8 cellular contexts compared by ENCODE assay signal in genomic region chr10:92688927-92689662, GRCh38. TPM values are rescaled to one million over a fixed set of nuclear protein-coding genes. Genes with fewer than 3 reads are reported as not detected.
DNase-seq lines count a peak whose midpoint lies in the region; ATAC-seq and TF ChIP-seq lines count a peak whose summit lies in the region.

No MANE protein-coding gene starts in this region.

- H3K4me3 ChIP-seq in SK-N-MC (0 out of 2 replicates have a peak overlapping the region, but pooled peaks have one; percentile 22), epithelial cell of proximal tubule (ENCODE audit: low read depth, low read length) (peak overlapping the region; percentile 56), mucosa of stomach (ENCODE audit: low read length) (peak overlapping the region; percentile 46)

- DNase-seq in activated naive CD4-positive, alpha-beta T cell treated with Interleukin-2 at 50 U/mL for 16 hours, result peak; percentile 19
- no peak for DNase-seq in activated naive CD4-positive, alpha-beta T cell treated with anti-CD3 and anti-CD28 coated beads, Interleukin-2, amount 50 U/mL, for 16 hours
- no peak for DNase-seq in SK-N-MC (ENCODE audit: low read depth, low spot score)
- DNase-seq in epithelial cell of proximal tubule (ENCODE audit: low read depth), result no peak
- DNase-seq in NCI-H1930 (lab: John Stamatoyannopoulos, UW), result no peak
- DNase-seq in NCI-H2107 (lab: John Stamatoyannopoulos, UW), result no peak

- H3K36me3 ChIP-seq in SK-N-MC (ENCODE audit: insufficient read depth, low read length) (no peaks in the 10 kb centered on the region), mucosa of stomach (ENCODE audit: control insufficient read depth, insufficient read depth, low read length) (no peaks in the 10 kb centered on the region)

- H3K27me3 ChIP-seq in mucosa of stomach (ENCODE audit: control insufficient read depth, insufficient read depth, low read length), result peaks cover 49% of the 10 kb centered on the region

- no peak overlapping the region for H3K27ac ChIP-seq in SK-N-MC

- peaks cover 5% of the 10 kb centered on the region for H3K4me1 ChIP-seq in mucosa of stomach (ENCODE audit: control insufficient read depth, insufficient read depth, low read length)

- ATAC-seq in HG03280 (IDR thresholded peaks at IDR 0.05; ENCODE audit: unreplicated experiment), result peak; percentile 23

- H3K9ac ChIP-seq in SK-N-MC (ENCODE audit: insufficient read length), result no peak overlapping the region
- peak overlapping the region; percentile 43 for H3K9ac ChIP-seq in mucosa of stomach (ENCODE audit: low read length)

- TF ChIP-seq CTCF in epithelial cell of proximal tubule (conservative IDR thresholded peaks at IDR 0.05; ENCODE audit: low read depth, low read length), result no peak

- H3K9me3 ChIP-seq in SK-N-MC (ENCODE audit: low read depth, low read length), result no peaks in the 10 kb centered on the region
- H3K9me3 ChIP-seq in mucosa of stomach (ENCODE audit: control insufficient read depth, low read length), result no peaks in the 10 kb centered on the region

RNA-seq across cellular contexts. Expression of gene HHEX, which starts 0.7 kb away (rescaled TPM):
- total RNA-seq in epithelial cell of proximal tubule, result 2.2 and 4.5 TPM in 2 replicates
